Comparison of ENCODE assay signal across 1 cellular context in the genomic region with DNA sequence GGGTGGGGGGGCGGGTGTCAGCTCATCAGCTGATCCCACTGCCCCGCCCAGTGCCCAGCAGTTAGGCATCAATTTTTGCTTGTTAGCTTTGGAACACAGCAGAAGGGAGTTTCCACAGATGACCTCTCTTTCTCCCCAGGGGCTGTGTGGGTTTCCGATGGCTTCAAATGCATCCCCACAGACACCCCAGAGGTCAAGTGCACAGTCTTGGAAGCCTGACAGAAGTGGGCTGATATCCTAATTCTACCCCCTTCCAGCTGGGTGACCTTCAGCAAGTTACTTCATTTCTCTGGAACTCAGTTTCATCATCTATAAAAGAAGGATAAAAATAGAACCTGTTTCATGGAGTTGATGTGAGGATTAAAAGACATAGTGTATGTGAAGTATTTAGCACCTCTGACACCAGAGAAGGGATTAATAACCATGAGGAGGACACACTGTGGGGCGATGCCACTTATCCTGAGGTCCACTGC.
TF ChIP-seq lines count a peak whose summit lies in the region.

No MANE protein-coding gene starts in this region.

TF ChIP-seq in IMR-90, 13 proteins besides CTCF, POLR2A, EP300 and RAD21 (continued from another document):
- TF ChIP-seq, protein P1, sequence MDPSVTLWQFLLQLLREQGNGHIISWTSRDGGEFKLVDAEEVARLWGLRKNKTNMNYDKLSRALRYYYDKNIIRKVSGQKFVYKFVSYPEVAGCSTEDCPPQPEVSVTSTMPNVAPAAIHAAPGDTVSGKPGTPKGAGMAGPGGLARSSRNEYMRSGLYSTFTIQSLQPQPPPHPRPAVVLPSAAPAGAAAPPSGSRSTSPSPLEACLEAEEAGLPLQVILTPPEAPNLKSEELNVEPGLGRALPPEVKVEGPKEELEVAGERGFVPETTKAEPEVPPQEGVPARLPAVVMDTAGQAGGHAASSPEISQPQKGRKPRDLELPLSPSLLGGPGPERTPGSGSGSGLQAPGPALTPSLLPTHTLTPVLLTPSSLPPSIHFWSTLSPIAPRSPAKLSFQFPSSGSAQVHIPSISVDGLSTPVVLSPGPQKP (IDR thresholded peaks at IDR 0.05; ENCODE audit: borderline replicate concordance, low read depth, low read length), result no peak
- no peak for TF ChIP-seq RCOR1 (IDR thresholded peaks at IDR 0.05; ENCODE audit: insufficient replicate concordance, low read length)
- no peak for TF ChIP-seq CHD1 (IDR thresholded peaks at IDR 0.05; ENCODE audit: low read depth, low read length)
- TF ChIP-seq BHLHE40 (IDR thresholded peaks at IDR 0.05; ENCODE audit: low read depth, low read length), result no peak
- TF ChIP-seq RFX5 (IDR thresholded peaks at IDR 0.05; ENCODE audit: low read depth, low read length), result no peak
- no peak for TF ChIP-seq MAFK (IDR thresholded peaks at IDR 0.05; ENCODE audit: low read depth, low read length)
- TF ChIP-seq MAZ (IDR thresholded peaks at IDR 0.05; ENCODE audit: borderline replicate concordance, low read depth, low read length), result no peak
- TF ChIP-seq CEBPB (IDR thresholded peaks at IDR 0.05; ENCODE audit: low read depth, low read length), result no peak
- no peak for TF ChIP-seq FOS (IDR thresholded peaks at IDR 0.05; ENCODE audit: low read depth, low read length)
- TF ChIP-seq NFE2L2 (IDR thresholded peaks at IDR 0.05; ENCODE audit: low read depth, low read length), result no peak
- TF ChIP-seq MXI1 (IDR thresholded peaks at IDR 0.05; ENCODE audit: borderline replicate concordance, low read depth, low read length), result no peak
- TF ChIP-seq SMC3 (IDR thresholded peaks at IDR 0.05; ENCODE audit: low read depth, low read length), result no peak
